Comparison of ENCODE assay signal across 23 cellular contexts in the genomic region with DNA sequence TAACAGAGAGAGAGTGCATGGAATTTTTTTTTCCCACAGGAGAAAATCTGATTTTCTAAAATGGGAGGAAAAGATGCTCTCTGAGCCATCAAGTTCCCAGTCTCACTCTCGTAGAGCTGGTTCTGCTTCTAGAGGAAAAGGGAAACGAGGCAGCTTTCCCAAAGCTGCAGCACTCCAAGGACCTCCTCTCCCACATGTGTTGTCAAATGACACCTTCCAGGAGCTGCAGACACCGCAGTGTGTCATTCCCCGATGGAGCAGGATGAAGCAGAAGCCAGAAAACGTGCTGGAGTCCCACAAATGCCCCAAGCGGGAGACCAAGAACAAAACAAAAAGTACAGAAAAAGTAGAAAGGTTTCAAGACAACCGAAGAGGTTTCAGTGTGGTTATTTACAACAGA.
DNase-seq lines count a peak whose midpoint lies in the region; ATAC-seq and TF ChIP-seq lines count a peak whose summit lies in the region.
"Had no signal": no experiment of that assay in that cellular context is flagged by ENCODE, and none has a peak within 500 bp of the region (broad histone marks: within the 10 kb centered on the region; RNA-seq: fewer than 3 reads in every experiment).

No MANE protein-coding gene starts in this region.

- ATAC-seq in Right ventricle myocardium inferior (peak; percentile 41), lower lobe of right lung (no peak)
- ATAC-seq: A549, GM12878, GM23338, HCT116 had no signal

- DNase-seq in Right ventricle myocardium inferior (ENCODE audit: missing footprints) (no peak), left ventricle myocardium inferior (no peak), caudate nucleus (lab: John Stamatoyannopoulos, UW) (peak in 12 of 61 donors; percentile 8 to 49 (median 18)), nephron progenitor cell (no peak), NCI-H446 treated with DMSO at 0.1 percent for 48 hours (lab: John Stamatoyannopoulos, UW) (no peak), lower lobe of right lung (no peak)
- DNase-seq: 8988T; ACHN; AML-193; BE2C; CD4-positive, alpha-beta T cell; CD8-positive, alpha-beta memory T cell; DMS 273 treated with DMSO at 0.1 percent for 48 hours; DMS79; EL; GDM1; H9 had no signal

- H3K4me3 ChIP-seq in left ventricle myocardium inferior (no peak overlapping the region), lower lobe of right lung (no peak overlapping the region)
- H3K4me3 ChIP-seq: A549; BLaER1 treated with 17β-estradiol and CSF1 and Interleukin-3, amounts not matched to agents 10 nM and 100 nM; GM12878; GM23338 had no signal

- TF ChIP-seq CTCF in left ventricle myocardium inferior (IDR thresholded peaks at IDR 0.05; ENCODE audit: borderline replicate concordance), result no peak
- no peak for TF ChIP-seq CTCF in nephron progenitor cell (IDR thresholded peaks at IDR 0.05)
- TF ChIP-seq CTCF in lower lobe of right lung (IDR thresholded peaks at IDR 0.05), result no peak

- H3K36me3 ChIP-seq in left ventricle myocardium inferior (peaks cover 67% of the 10 kb centered on the region), lower lobe of right lung (peaks cover 27% of the 10 kb centered on the region)
- H3K36me3 ChIP-seq: BE2C had no signal

- intact Hi-C loops in Right ventricle myocardium inferior (cut with DNase I), result no loop called here
- intact Hi-C loops in left ventricle myocardium inferior (cut with micrococcal nuclease), result no loop called here
- intact Hi-C loops in lower lobe of right lung (cut with DNase I), result no loop called here

- H3K9me3 Mint-ChIP-seq in nephron progenitor cell, result peaks cover 52% of the 10 kb centered on the region

- peaks cover 16% of the 10 kb centered on the region for H3K9me3 ChIP-seq in left ventricle myocardium inferior (replicated peaks)
- H3K9me3 ChIP-seq in lower lobe of right lung, result peaks cover 7% of the 10 kb centered on the region
- H3K9me3 ChIP-seq: A549, BE2C had no signal

- H3K27ac Mint-ChIP-seq in nephron progenitor cell, result peak overlapping the region; percentile 95
- H3K27ac Mint-ChIP-seq: CD14-positive monocyte; CD4-positive, alpha-beta T cell; GM23338; H9 had no signal

- H3K27ac ChIP-seq in left ventricle myocardium inferior (replicated peaks) (no peak overlapping the region), caudate nucleus (ENCODE audit: low read depth, low read length) (peak overlapping the region; percentile 54), lower lobe of right lung (no peak overlapping the region)
- H3K27ac ChIP-seq: A549; BLaER1 treated with 17β-estradiol and CSF1 and Interleukin-3, amounts not matched to agents 10 nM and 100 nM had no signal

- peaks cover 83% of the 10 kb centered on the region for H3K36me3 Mint-ChIP-seq in nephron progenitor cell (ENCODE audit: low read depth)

- peaks cover 17% of the 10 kb centered on the region for H3K4me1 Mint-ChIP-seq in nephron progenitor cell
- H3K4me1 Mint-ChIP-seq: CD14-positive monocyte had no signal

- H3K27me3 ChIP-seq in left ventricle myocardium inferior (ENCODE audit: low read depth) (no peaks in the 10 kb centered on the region), lower lobe of right lung (ENCODE audit: low read depth) (no peaks in the 10 kb centered on the region)
- H3K27me3 ChIP-seq: BE2C; BLaER1 treated with 17β-estradiol and CSF1 and Interleukin-3, amounts not matched to agents 10 nM and 100 nM had no signal

- H3K27me3 Mint-ChIP-seq in nephron progenitor cell (ENCODE audit: low read depth, poor library complexity), result peaks cover 4% of the 10 kb centered on the region
- H3K27me3 Mint-ChIP-seq: CD4-positive, alpha-beta T cell; CD8-positive, alpha-beta memory T cell had no signal

- no peak overlapping the region for H3K4me3 Mint-ChIP-seq in nephron progenitor cell
- H3K4me3 Mint-ChIP-seq: CD14-positive monocyte; CD4-positive, alpha-beta T cell; CD8-positive, alpha-beta memory T cell; GM23338; H9 had no signal

- H3K4me1 ChIP-seq in left ventricle myocardium inferior, result peaks cover 29% of the 10 kb centered on the region
- H3K4me1 ChIP-seq in lower lobe of right lung, result no peaks in the 10 kb centered on the region
- H3K4me1 ChIP-seq: A549; BE2C; BLaER1 treated with 17β-estradiol and CSF1 and Interleukin-3, amounts not matched to agents 10 nM and 100 nM had no signal
